In genomic region chr5:172505840-172506638, GRCh38 we compare ENCODE assay signal across 23 cellular contexts. TPM values are rescaled to one million over a fixed set of nuclear protein-coding genes. Genes with fewer than 3 reads are reported as not detected.
A peak's percentile ranks its signal among the peaks of the same experiment; 100 is the strongest.
DNase-seq lines count a peak whose midpoint lies in the region; ATAC-seq and TF ChIP-seq lines count a peak whose summit lies in the region.
"Had no signal": no experiment of that assay in that cellular context is flagged by ENCODE, and none has a peak within 500 bp of the region (broad histone marks: within the 10 kb centered on the region; RNA-seq: fewer than 3 reads in every experiment).

No MANE protein-coding gene starts in this region.

- no peak for TF ChIP-seq EP300 in neural cell (conservative IDR thresholded peaks at IDR 0.05; ENCODE audit: poor library complexity, severe bottlenecking)

- H3K4me3 Mint-ChIP-seq in CD14-positive monocyte, result no peak overlapping the region
- H3K4me3 Mint-ChIP-seq: HFFc6 had no signal

- H3K27ac Mint-ChIP-seq in CD14-positive monocyte, result no peak overlapping the region
- H3K27ac Mint-ChIP-seq: HFFc6 had no signal

- H3K27ac ChIP-seq in coronary artery (no peak overlapping the region), neural cell (ENCODE audit: low read length) (peak overlapping the region; percentile 0), upper lobe of right lung (no peak overlapping the region)
- H3K27ac ChIP-seq: C4-2B, SK-N-MC had no signal

- no peaks in the 10 kb centered on the region for H3K9me2 ChIP-seq in neural cell (ENCODE audit: insufficient read depth, low read length)

- no peak for TF ChIP-seq CTCF in coronary artery (IDR thresholded peaks at IDR 0.05)
- no peak for TF ChIP-seq CTCF in neural cell (IDR thresholded peaks at IDR 0.05; ENCODE audit: poor library complexity, severe bottlenecking)
- no peak for TF ChIP-seq CTCF in upper lobe of right lung (IDR thresholded peaks at IDR 0.05)
- no peak for TF ChIP-seq CTCF in CD14-positive monocyte (IDR thresholded peaks at IDR 0.05)

- H3K36me3 Mint-ChIP-seq in CD14-positive monocyte, result no peaks in the 10 kb centered on the region

- no peaks in the 10 kb centered on the region for H3K79me2 ChIP-seq in neural cell (replicated peaks; ENCODE audit: insufficient read depth, low read length)

- H3K9me3 Mint-ChIP-seq in CD14-positive monocyte, result peaks cover 0 to 5% (median 0%) of the 10 kb centered on the region in 7 donors
- H3K9me3 Mint-ChIP-seq: HFFc6 had no signal

- intact Hi-C loops in upper lobe of right lung (cut with DNase I), result no loop called here
- intact Hi-C loops in CD14-positive monocyte (cut with micrococcal nuclease), result no loop called here

- H3K4me1 ChIP-seq in upper lobe of right lung, result peaks cover 11% of the 10 kb centered on the region

- H4K20me1 ChIP-seq in neural cell (ENCODE audit: insufficient read depth), result no peaks in the 10 kb centered on the region

- H3K4me2 ChIP-seq in neural cell (ENCODE audit: low read length), result no peak overlapping the region

- H3F3A ChIP-seq in neural cell (ENCODE audit: insufficient read depth, low read length, poor library complexity, severe bottlenecking), result no peaks in the 10 kb centered on the region

- no peak for TF ChIP-seq RAD21 in neural cell (conservative IDR thresholded peaks at IDR 0.05)

- H2AFZ ChIP-seq in neural cell (ENCODE audit: low read depth, low read length), result no peak overlapping the region

- peak; percentile 33 for DNase-seq in activated effector memory CD4-positive, alpha-beta T cell treated with anti-CD3 and anti-CD28 coated beads, Interleukin-2, amount 50 U/mL, for 16 hours
- DNase-seq in activated effector memory CD4-positive, alpha-beta T cell treated with Interleukin-2 at 50 U/mL for 16 hours, result no peak
- DNase-seq in coronary artery (ENCODE audit: low spot score), result peak; percentile 31
- peak; percentile 44 for DNase-seq in upper lobe of right lung
- no peak for DNase-seq in erythroblast (lab: John Stamatoyannopoulos, UW)
- no peak for DNase-seq in CD14-positive monocyte (ENCODE audit: low spot score)
- DNase-seq: activated CD4-positive, alpha-beta T cell treated with anti-CD3 and anti-CD28 coated beads for 1 hour; activated naive CD4-positive, alpha-beta T cell treated with Interleukin-2 at 50 U/mL for 16 hours; anterior cingulate cortex; DMS 273 treated with DMSO at 0.1 percent for 48 hours; HFFc6; kidney glomerular epithelial cell; NCI-H1105; NCI-H2107; NCI-H748 treated with DMSO at 0.1 percent for 48 hours; OCI-M1; small intestine; stimulated activated CD8-positive, alpha-beta memory T cell treated with anti-CD3 and anti-CD28 coated beads, Interleukin-4, amount 100 ng/mL, for 48 hours; T1000 had no signal

- H3K9ac ChIP-seq in neural cell (ENCODE audit: low read length), result no peak overlapping the region

- H3K36me3 ChIP-seq in neural cell (ENCODE audit: insufficient read depth, low read length), result no peaks in the 10 kb centered on the region
- H3K36me3 ChIP-seq in upper lobe of right lung, result no peaks in the 10 kb centered on the region

- TF ChIP-seq POLR2A in erythroblast (IDR thresholded peaks at IDR 0.05; ENCODE audit: low read length), result no peak

- no peaks in the 10 kb centered on the region for H3K9me3 ChIP-seq in neural cell (ENCODE audit: low read length)
- no peaks in the 10 kb centered on the region for H3K9me3 ChIP-seq in upper lobe of right lung

- H3K27me3 Mint-ChIP-seq in CD14-positive monocyte (ENCODE audit: low read depth in 3 of 3), result peaks cover 6 to 12% (median 10%) of the 10 kb centered on the region in 3 donors

- no peak overlapping the region for H3K4me3 ChIP-seq in coronary artery
- H3K4me3 ChIP-seq in neural cell (ENCODE audit: low read length), result no peak overlapping the region
- no peak overlapping the region for H3K4me3 ChIP-seq in upper lobe of right lung
- H3K4me3 ChIP-seq: SK-N-MC had no signal

- ATAC-seq in upper lobe of right lung, result no peak
- no peak for ATAC-seq in GM18868 (IDR thresholded peaks at IDR 0.05; ENCODE audit: unreplicated experiment)

- H3K27me3 ChIP-seq in neural cell (ENCODE audit: insufficient read depth, low read depth, low read length), result no peaks in the 10 kb centered on the region
- H3K27me3 ChIP-seq in upper lobe of right lung, result no peaks in the 10 kb centered on the region

- H3K4me1 Mint-ChIP-seq in CD14-positive monocyte, result no peaks in the 10 kb centered on the region

TF ChIP-seq in neural cell, 6 proteins besides CTCF, POLR2A, EP300 and RAD21:
- TF ChIP-seq MXI1 (conservative IDR thresholded peaks at IDR 0.05; ENCODE audit: poor library complexity, severe bottlenecking) (no peak), SMC3 (conservative IDR thresholded peaks at IDR 0.05; ENCODE audit: poor library complexity) (no peak), EZH2 (IDR thresholded peaks at IDR 0.05; ENCODE audit: borderline replicate concordance, insufficient read depth, low read length, poor library complexity, severe bottlenecking) (no peak), TAF1 (IDR thresholded peaks at IDR 0.05; ENCODE audit: low read depth) (no peak), POLR2AphosphoS5 (IDR thresholded peaks at IDR 0.05) (no peak)
- TF ChIP-seq, protein P1, sequence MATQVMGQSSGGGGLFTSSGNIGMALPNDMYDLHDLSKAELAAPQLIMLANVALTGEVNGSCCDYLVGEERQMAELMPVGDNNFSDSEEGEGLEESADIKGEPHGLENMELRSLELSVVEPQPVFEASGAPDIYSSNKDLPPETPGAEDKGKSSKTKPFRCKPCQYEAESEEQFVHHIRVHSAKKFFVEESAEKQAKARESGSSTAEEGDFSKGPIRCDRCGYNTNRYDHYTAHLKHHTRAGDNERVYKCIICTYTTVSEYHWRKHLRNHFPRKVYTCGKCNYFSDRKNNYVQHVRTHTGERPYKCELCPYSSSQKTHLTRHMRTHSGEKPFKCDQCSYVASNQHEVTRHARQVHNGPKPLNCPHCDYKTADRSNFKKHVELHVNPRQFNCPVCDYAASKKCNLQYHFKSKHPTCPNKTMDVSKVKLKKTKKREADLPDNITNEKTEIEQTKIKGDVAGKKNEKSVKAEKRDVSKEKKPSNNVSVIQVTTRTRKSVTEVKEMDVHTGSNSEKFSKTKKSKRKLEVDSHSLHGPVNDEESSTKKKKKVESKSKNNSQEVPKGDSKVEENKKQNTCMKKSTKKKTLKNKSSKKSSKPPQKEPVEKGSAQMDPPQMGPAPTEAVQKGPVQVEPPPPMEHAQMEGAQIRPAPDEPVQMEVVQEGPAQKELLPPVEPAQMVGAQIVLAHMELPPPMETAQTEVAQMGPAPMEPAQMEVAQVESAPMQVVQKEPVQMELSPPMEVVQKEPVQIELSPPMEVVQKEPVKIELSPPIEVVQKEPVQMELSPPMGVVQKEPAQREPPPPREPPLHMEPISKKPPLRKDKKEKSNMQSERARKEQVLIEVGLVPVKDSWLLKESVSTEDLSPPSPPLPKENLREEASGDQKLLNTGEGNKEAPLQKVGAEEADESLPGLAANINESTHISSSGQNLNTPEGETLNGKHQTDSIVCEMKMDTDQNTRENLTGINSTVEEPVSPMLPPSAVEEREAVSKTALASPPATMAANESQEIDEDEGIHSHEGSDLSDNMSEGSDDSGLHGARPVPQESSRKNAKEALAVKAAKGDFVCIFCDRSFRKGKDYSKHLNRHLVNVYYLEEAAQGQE (IDR thresholded peaks at IDR 0.05; ENCODE audit: borderline replicate concordance), result no peak

RNA-seq across cellular contexts. Expression of gene SH3PXD2B, which starts 51.7 kb away (rescaled TPM):
- polyA plus RNA-seq in neural cell (11.7 and 18.7 TPM in 2 replicates), CD14-positive monocyte (under 1 TPM; 0.19 to 0.31 TPM)
- polyA minus RNA-seq in neural cell, result 49.9 and 50.2 TPM in 2 replicates
- total RNA-seq in upper lobe of right lung, result 46.2 TPM

Comparison
In these comparisons a context has a peak if more than half of its experiments do, and no peak if none do; other contexts are left out.
1. DNase-seq: peak in activated effector memory CD4-positive, alpha-beta T cell treated with anti-CD3 and anti-CD28 coated beads, Interleukin-2, amount 50 U/mL, for 16 hours (single experiment), coronary artery (single experiment) and upper lobe of right lung (single experiment); none in activated effector memory CD4-positive, alpha-beta T cell treated with Interleukin-2 at 50 U/mL for 16 hours (single experiment), erythroblast (0 of 2) and CD14-positive monocyte (single experiment).